Comparison of ENCODE assay signal across 9 cellular contexts in genomic region chr12:89160716-89161123, GRCh38.
DNase-seq lines count a peak whose midpoint lies in the region; ATAC-seq and TF ChIP-seq lines count a peak whose summit lies in the region.
"Had no signal": no experiment of that assay in that cellular context is flagged by ENCODE, and none has a peak within 500 bp of the region (broad histone marks: within the 10 kb centered on the region; RNA-seq: fewer than 3 reads in every experiment).

No MANE protein-coding gene starts in this region.

- H3K9me3 ChIP-seq in heart left ventricle = no peaks in the 10 kb centered on the region

- no peak for TF ChIP-seq POLR2A in heart left ventricle (IDR thresholded peaks at IDR 0.05)

- DNase-seq in HT1080 (ENCODE audit: low read depth) (peak; percentile 97), heart left ventricle (peak in 4 of 5 donors; percentile 43 to 74 (median 58)), NCI-H526 (lab: John Stamatoyannopoulos, UW) (no peak), NCI-H2171 (lab: John Stamatoyannopoulos, UW) (no peak)
- DNase-seq in activated CD4-positive, alpha-beta T cell treated with anti-CD3 and anti-CD28 coated beads for 48 hours = peak; percentile 77
- DNase-seq in stimulated activated CD4-positive, alpha-beta T cell treated with anti-CD3 and anti-CD28 coated beads, Interleukin-2, amount 100 ng/mL, for 48 hours = peak; percentile 35 to 45

- H3K4me3 ChIP-seq in heart left ventricle = no peak overlapping the region
- H3K4me3 ChIP-seq: dorsolateral prefrontal cortex had no signal

- ATAC-seq in heart left ventricle (peak; percentile 52 to 83 (median 70)), GM18907 (IDR thresholded peaks at IDR 0.05; ENCODE audit: unreplicated experiment) (no peak), HG03045 (IDR thresholded peaks at IDR 0.05; ENCODE audit: unreplicated experiment) (no peak)

- intact Hi-C loops in heart left ventricle (cut with DNase I) = loop anchor here in 6 of 10 donors (2.0 to 10.0 kb wide), 6 partner anchors 60 to 192 kb away; partner anchors contain the start of gene DUSP6 (in 2 of the 6)

- peak overlapping the region in 10 of 12 donors; percentile 15 to 90 (median 50) for H3K27ac ChIP-seq in heart left ventricle

- H3K27me3 ChIP-seq in heart left ventricle = no peaks in the 10 kb centered on the region
- H3K27me3 ChIP-seq: dorsolateral prefrontal cortex had no signal

- H3K4me1 ChIP-seq in heart left ventricle = peaks cover 0 to 89% (median 19%) of the 10 kb centered on the region in 12 donors

- 56 to 73% (median 58%) methylated on average over 5 of the region's 5 CpGs for WGBS in heart left ventricle, 4 donors

- H3K36me3 ChIP-seq in heart left ventricle = no peaks in the 10 kb centered on the region

- TF ChIP-seq CTCF in heart left ventricle (IDR thresholded peaks at IDR 0.05) = no peak

Comparison
In these comparisons a context has a peak if more than half of its experiments do, and no peak if none do; other contexts are left out.
1. DNase-seq: peak in HT1080 (single experiment), activated CD4-positive, alpha-beta T cell treated with anti-CD3 and anti-CD28 coated beads for 48 hours (single experiment), heart left ventricle (4 of 5) and stimulated activated CD4-positive, alpha-beta T cell treated with anti-CD3 and anti-CD28 coated beads, Interleukin-2, amount 100 ng/mL, for 48 hours (2 of 2); none in NCI-H526 (0 of 2) and NCI-H2171 (single experiment).
2. ATAC-seq: peak in heart left ventricle (4 of 4); none in GM18907 (single experiment) and HG03045 (single experiment).